ENCODE assay signal across 1 cellular context in genomic region chr12:94267907-94268575, GRCh38.
TF ChIP-seq lines count a peak whose summit lies in the region.

No MANE protein-coding gene starts in this region.

TF ChIP-seq in GM23338, 12 proteins besides CTCF, POLR2A, EP300 and RAD21 (continued from another document):
- no peak for TF ChIP-seq ZNF462 (CRISPR knock-in tag; IDR thresholded peaks at IDR 0.05)
- no peak for TF ChIP-seq STAT1 (IDR thresholded peaks at IDR 0.05; ENCODE audit: unreplicated experiment)
- no peak for TF ChIP-seq ZNF331 (CRISPR knock-in tag; IDR thresholded peaks at IDR 0.05; ENCODE audit: low read depth)
- no peak for TF ChIP-seq EZH2phosphoT487 (IDR thresholded peaks at IDR 0.05; ENCODE audit: unreplicated experiment)
- TF ChIP-seq, protein P1, sequence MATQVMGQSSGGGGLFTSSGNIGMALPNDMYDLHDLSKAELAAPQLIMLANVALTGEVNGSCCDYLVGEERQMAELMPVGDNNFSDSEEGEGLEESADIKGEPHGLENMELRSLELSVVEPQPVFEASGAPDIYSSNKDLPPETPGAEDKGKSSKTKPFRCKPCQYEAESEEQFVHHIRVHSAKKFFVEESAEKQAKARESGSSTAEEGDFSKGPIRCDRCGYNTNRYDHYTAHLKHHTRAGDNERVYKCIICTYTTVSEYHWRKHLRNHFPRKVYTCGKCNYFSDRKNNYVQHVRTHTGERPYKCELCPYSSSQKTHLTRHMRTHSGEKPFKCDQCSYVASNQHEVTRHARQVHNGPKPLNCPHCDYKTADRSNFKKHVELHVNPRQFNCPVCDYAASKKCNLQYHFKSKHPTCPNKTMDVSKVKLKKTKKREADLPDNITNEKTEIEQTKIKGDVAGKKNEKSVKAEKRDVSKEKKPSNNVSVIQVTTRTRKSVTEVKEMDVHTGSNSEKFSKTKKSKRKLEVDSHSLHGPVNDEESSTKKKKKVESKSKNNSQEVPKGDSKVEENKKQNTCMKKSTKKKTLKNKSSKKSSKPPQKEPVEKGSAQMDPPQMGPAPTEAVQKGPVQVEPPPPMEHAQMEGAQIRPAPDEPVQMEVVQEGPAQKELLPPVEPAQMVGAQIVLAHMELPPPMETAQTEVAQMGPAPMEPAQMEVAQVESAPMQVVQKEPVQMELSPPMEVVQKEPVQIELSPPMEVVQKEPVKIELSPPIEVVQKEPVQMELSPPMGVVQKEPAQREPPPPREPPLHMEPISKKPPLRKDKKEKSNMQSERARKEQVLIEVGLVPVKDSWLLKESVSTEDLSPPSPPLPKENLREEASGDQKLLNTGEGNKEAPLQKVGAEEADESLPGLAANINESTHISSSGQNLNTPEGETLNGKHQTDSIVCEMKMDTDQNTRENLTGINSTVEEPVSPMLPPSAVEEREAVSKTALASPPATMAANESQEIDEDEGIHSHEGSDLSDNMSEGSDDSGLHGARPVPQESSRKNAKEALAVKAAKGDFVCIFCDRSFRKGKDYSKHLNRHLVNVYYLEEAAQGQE (IDR thresholded peaks at IDR 0.05; ENCODE audit: unreplicated experiment) = no peak
